In genomic region chr13:52786747-52787146, GRCh38 we compare ENCODE assay signal across 1 cellular context.
TF ChIP-seq lines count a peak whose summit lies in the region.

No MANE protein-coding gene starts in this region.

TF ChIP-seq in GM23338, 12 proteins besides CTCF, POLR2A, EP300 and RAD21 (continued from another document):
- TF ChIP-seq ZNF462 (CRISPR knock-in tag; IDR thresholded peaks at IDR 0.05) = no peak
